1 cellular context compared by ENCODE assay signal in the genomic region with DNA sequence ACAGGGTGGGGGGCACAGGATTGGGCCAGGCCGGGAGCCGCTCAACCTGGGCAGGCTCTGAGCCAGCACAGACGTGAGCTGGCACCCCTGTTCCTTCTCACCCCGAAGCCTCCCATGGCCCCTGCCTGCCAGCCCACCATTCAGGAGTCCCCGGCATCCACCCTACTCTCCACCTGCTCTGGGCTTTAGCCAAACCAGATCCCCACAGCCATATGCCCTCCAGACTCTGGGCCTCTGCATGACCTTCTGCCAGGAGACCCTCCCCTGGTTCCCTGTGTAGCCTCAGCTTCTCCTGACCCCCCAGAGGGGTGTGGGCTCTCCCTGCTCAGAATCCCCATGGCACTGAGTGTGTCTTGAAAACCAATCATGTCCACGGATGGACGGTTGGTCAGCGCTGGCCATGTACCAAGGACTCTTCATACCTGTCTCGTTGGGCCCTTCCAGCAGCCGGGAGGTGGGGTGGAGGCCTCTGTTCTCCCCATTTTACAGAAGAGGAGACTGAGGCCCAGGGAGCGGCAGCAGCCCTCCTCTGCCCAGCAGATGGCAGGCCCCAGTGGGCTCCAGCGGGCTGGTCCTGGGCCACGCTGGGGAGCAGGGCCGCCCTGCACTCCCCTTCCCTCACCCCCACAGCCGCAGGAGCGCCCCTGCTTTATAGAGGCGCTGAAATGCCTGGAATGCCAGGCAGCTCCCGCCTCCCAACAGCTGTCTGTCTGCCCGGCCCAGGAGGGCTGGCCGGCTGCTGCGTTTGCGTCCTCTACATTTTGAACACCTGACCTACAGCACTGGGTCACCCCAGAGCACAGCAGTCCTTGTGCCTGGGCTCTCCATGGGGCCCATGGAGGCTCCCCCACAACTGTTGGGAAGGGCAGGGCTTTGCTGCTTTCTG.
TF ChIP-seq lines count a peak whose summit lies in the region.

No MANE protein-coding gene starts in this region.

TF ChIP-seq in GM23338, 12 proteins besides CTCF, POLR2A, EP300 and RAD21 (continued from another document):
- TF ChIP-seq, protein P1, sequence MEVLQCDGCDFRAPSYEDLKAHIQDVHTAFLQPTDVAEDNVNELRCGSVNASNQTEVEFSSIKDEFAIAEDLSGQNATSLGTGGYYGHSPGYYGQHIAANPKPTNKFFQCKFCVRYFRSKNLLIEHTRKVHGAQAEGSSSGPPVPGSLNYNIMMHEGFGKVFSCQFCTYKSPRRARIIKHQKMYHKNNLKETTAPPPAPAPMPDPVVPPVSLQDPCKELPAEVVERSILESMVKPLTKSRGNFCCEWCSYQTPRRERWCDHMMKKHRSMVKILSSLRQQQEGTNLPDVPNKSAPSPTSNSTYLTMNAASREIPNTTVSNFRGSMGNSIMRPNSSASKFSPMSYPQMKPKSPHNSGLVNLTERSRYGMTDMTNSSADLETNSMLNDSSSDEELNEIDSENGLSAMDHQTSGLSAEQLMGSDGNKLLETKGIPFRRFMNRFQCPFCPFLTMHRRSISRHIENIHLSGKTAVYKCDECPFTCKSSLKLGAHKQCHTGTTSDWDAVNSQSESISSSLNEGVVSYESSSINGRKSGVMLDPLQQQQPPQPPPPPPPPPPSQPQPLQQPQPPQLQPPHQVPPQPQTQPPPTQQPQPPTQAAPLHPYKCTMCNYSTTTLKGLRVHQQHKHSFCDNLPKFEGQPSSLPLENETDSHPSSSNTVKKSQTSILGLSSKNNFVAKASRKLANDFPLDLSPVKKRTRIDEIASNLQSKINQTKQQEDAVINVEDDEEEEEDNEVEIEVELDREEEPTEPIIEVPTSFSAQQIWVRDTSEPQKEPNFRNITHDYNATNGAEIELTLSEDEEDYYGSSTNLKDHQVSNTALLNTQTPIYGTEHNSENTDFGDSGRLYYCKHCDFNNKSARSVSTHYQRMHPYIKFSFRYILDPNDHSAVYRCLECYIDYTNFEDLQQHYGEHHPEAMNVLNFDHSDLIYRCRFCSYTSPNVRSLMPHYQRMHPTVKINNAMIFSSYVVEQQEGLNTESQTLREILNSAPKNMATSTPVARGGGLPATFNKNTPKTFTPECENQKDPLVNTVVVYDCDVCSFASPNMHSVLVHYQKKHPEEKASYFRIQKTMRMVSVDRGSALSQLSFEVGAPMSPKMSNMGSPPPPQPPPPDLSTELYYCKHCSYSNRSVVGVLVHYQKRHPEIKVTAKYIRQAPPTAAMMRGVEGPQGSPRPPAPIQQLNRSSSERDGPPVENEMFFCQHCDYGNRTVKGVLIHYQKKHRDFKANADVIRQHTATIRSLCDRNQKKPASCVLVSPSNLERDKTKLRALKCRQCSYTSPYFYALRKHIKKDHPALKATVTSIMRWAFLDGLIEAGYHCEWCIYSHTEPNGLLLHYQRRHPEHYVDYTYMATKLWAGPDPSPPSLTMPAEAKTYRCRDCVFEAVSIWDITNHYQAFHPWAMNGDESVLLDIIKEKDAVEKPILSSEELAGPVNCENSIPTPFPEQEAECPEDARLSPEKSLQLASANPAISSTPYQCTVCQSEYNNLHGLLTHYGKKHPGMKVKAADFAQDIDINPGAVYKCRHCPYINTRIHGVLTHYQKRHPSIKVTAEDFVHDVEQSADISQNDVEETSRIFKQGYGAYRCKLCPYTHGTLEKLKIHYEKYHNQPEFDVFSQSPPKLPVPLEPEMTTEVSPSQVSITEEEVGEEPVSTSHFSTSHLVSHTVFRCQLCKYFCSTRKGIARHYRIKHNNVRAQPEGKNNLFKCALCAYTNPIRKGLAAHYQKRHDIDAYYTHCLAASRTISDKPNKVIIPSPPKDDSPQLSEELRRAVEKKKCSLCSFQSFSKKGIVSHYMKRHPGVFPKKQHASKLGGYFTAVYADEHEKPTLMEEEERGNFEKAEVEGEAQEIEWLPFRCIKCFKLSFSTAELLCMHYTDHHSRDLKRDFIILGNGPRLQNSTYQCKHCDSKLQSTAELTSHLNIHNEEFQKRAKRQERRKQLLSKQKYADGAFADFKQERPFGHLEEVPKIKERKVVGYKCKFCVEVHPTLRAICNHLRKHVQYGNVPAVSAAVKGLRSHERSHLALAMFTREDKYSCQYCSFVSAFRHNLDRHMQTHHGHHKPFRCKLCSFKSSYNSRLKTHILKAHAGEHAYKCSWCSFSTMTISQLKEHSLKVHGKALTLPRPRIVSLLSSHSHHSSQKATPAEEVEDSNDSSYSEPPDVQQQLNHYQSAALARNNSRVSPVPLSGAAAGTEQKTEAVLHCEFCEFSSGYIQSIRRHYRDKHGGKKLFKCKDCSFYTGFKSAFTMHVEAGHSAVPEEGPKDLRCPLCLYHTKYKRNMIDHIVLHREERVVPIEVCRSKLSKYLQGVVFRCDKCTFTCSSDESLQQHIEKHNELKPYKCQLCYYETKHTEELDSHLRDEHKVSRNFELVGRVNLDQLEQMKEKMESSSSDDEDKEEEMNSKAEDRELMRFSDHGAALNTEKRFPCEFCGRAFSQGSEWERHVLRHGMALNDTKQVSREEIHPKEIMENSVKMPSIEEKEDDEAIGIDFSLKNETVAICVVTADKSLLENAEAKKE (CRISPR knock-in tag; IDR thresholded peaks at IDR 0.05), result no peak
- TF ChIP-seq ZNF114 (CRISPR knock-in tag; IDR thresholded peaks at IDR 0.05) (no peak), CREB1 (CRISPR knock-in tag; IDR thresholded peaks at IDR 0.05; ENCODE audit: low read depth) (no peak), ZNF331 (CRISPR knock-in tag; IDR thresholded peaks at IDR 0.05; ENCODE audit: low read depth) (no peak), JUNB (IDR thresholded peaks at IDR 0.05; ENCODE audit: unreplicated experiment) (no peak)
- TF ChIP-seq, protein P2, sequence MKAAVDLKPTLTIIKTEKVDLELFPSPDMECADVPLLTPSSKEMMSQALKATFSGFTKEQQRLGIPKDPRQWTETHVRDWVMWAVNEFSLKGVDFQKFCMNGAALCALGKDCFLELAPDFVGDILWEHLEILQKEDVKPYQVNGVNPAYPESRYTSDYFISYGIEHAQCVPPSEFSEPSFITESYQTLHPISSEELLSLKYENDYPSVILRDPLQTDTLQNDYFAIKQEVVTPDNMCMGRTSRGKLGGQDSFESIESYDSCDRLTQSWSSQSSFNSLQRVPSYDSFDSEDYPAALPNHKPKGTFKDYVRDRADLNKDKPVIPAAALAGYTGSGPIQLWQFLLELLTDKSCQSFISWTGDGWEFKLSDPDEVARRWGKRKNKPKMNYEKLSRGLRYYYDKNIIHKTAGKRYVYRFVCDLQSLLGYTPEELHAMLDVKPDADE (IDR thresholded peaks at IDR 0.05), result no peak
- TF ChIP-seq, protein P3, sequence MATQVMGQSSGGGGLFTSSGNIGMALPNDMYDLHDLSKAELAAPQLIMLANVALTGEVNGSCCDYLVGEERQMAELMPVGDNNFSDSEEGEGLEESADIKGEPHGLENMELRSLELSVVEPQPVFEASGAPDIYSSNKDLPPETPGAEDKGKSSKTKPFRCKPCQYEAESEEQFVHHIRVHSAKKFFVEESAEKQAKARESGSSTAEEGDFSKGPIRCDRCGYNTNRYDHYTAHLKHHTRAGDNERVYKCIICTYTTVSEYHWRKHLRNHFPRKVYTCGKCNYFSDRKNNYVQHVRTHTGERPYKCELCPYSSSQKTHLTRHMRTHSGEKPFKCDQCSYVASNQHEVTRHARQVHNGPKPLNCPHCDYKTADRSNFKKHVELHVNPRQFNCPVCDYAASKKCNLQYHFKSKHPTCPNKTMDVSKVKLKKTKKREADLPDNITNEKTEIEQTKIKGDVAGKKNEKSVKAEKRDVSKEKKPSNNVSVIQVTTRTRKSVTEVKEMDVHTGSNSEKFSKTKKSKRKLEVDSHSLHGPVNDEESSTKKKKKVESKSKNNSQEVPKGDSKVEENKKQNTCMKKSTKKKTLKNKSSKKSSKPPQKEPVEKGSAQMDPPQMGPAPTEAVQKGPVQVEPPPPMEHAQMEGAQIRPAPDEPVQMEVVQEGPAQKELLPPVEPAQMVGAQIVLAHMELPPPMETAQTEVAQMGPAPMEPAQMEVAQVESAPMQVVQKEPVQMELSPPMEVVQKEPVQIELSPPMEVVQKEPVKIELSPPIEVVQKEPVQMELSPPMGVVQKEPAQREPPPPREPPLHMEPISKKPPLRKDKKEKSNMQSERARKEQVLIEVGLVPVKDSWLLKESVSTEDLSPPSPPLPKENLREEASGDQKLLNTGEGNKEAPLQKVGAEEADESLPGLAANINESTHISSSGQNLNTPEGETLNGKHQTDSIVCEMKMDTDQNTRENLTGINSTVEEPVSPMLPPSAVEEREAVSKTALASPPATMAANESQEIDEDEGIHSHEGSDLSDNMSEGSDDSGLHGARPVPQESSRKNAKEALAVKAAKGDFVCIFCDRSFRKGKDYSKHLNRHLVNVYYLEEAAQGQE (IDR thresholded peaks at IDR 0.05; ENCODE audit: unreplicated experiment), result no peak
